Comparison of ENCODE assay signal across 1 cellular context in the genomic region with DNA sequence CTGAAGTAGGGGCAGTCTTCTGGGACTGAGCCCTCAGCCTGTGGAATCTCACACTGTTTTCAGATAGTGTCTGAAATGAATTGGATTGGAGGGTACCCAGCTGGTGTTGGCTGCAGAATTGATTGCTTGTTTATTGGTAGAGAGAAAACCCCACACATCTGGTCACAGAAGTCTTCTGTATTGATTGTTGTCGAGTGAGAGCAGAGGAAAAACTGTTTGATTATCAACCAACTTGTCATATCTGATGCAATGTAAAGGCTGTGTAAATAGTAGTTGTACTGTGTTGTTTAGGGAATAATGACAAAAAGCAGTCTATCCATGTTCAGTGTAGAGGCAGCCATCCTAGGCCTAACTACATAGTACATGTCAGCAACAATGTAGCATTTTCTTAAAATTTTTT.
TF ChIP-seq lines count a peak whose summit lies in the region.

No MANE protein-coding gene starts in this region.

TF ChIP-seq in HepG2, 621 proteins besides CTCF, POLR2A, EP300 and RAD21 (continued from another document):
- peak; percentile 32; the same call in 1 of the 2 replicates for TF ChIP-seq TFAP4 (IDR thresholded peaks at IDR 0.05; ENCODE audit: borderline replicate concordance, low read depth)
- TF ChIP-seq, protein P1, sequence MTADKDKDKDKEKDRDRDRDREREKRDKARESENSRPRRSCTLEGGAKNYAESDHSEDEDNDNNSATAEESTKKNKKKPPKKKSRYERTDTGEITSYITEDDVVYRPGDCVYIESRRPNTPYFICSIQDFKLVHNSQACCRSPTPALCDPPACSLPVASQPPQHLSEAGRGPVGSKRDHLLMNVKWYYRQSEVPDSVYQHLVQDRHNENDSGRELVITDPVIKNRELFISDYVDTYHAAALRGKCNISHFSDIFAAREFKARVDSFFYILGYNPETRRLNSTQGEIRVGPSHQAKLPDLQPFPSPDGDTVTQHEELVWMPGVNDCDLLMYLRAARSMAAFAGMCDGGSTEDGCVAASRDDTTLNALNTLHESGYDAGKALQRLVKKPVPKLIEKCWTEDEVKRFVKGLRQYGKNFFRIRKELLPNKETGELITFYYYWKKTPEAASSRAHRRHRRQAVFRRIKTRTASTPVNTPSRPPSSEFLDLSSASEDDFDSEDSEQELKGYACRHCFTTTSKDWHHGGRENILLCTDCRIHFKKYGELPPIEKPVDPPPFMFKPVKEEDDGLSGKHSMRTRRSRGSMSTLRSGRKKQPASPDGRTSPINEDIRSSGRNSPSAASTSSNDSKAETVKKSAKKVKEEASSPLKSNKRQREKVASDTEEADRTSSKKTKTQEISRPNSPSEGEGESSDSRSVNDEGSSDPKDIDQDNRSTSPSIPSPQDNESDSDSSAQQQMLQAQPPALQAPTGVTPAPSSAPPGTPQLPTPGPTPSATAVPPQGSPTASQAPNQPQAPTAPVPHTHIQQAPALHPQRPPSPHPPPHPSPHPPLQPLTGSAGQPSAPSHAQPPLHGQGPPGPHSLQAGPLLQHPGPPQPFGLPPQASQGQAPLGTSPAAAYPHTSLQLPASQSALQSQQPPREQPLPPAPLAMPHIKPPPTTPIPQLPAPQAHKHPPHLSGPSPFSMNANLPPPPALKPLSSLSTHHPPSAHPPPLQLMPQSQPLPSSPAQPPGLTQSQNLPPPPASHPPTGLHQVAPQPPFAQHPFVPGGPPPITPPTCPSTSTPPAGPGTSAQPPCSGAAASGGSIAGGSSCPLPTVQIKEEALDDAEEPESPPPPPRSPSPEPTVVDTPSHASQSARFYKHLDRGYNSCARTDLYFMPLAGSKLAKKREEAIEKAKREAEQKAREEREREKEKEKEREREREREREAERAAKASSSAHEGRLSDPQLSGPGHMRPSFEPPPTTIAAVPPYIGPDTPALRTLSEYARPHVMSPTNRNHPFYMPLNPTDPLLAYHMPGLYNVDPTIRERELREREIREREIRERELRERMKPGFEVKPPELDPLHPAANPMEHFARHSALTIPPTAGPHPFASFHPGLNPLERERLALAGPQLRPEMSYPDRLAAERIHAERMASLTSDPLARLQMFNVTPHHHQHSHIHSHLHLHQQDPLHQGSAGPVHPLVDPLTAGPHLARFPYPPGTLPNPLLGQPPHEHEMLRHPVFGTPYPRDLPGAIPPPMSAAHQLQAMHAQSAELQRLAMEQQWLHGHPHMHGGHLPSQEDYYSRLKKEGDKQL (CRISPR knock-in tag; IDR thresholded peaks at IDR 0.05; ENCODE audit: low read depth), result no peak
- TF ChIP-seq CSRNP2 (CRISPR knock-in tag; conservative IDR thresholded peaks at IDR 0.05; ENCODE audit: low read depth), result no peak
- TF ChIP-seq ATF7-NPFF (CRISPR knock-in tag; IDR thresholded peaks at IDR 0.05; ENCODE audit: low read depth), result no peak
- TF ChIP-seq ZKSCAN1 (IDR thresholded peaks at IDR 0.05; ENCODE audit: low read length), result no peak
- TF ChIP-seq KAT2B (IDR thresholded peaks at IDR 0.05; ENCODE audit: borderline replicate concordance, low read depth, low read length), result peak; percentile 68; the same call in 1 of the 2 replicates
- TF ChIP-seq MYPOP (CRISPR knock-in tag; IDR thresholded peaks at IDR 0.05), result peak; percentile 15; the same call in 1 of the 2 replicates
- TF ChIP-seq CEBPG (CRISPR knock-in tag; IDR thresholded peaks at IDR 0.05), result peak; percentile 66
- TF ChIP-seq SNAI1 (CRISPR knock-in tag; IDR thresholded peaks at IDR 0.05; ENCODE audit: borderline replicate concordance), result no peak
- peak in 1 of 2 experiments; percentile 92; a peak in 2 of 4 replicates for TF ChIP-seq ATF4 (CRISPR knock-in tag; IDR thresholded peaks at IDR 0.05)
- TF ChIP-seq ONECUT2 (CRISPR knock-in tag; IDR thresholded peaks at IDR 0.05), result peak; percentile 58
- TF ChIP-seq ARID5B (CRISPR knock-in tag; IDR thresholded peaks at IDR 0.05), result peak; percentile 67
- no peak for TF ChIP-seq WIZ (CRISPR knock-in tag; IDR thresholded peaks at IDR 0.05)
- peak; percentile 26; the same call in 1 of the 2 replicates for TF ChIP-seq MED1 (CRISPR knock-in tag; IDR thresholded peaks at IDR 0.05)
- TF ChIP-seq, protein P2, sequence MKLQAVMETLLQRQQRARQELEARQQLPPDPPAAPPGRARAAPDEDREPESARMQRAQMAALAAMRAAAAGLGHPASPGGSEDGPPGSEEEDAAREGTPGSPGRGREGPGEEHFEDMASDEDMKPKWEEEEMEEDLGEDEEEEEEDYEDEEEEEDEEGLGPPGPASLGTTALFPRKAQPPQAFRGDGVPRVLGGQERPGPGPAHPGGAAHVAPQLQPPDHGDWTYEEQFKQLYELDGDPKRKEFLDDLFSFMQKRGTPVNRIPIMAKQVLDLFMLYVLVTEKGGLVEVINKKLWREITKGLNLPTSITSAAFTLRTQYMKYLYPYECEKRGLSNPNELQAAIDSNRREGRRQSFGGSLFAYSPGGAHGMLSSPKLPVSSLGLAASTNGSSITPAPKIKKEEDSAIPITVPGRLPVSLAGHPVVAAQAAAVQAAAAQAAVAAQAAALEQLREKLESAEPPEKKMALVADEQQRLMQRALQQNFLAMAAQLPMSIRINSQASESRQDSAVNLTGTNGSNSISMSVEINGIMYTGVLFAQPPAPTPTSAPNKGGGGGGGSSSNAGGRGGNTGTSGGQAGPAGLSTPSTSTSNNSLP (IDR thresholded peaks at IDR 0.05; ENCODE audit: low read depth, low read length), result peak; percentile 36; the same call in 1 of the 2 replicates
- TF ChIP-seq ZSCAN25 (CRISPR knock-in tag; IDR thresholded peaks at IDR 0.05), result no peak
- no peak for TF ChIP-seq TAF1 (CRISPR knock-in tag; IDR thresholded peaks at IDR 0.05)
- TF ChIP-seq HIVEP1 (CRISPR knock-in tag; IDR thresholded peaks at IDR 0.05), result no peak
- no peak for TF ChIP-seq MYNN (CRISPR knock-in tag; IDR thresholded peaks at IDR 0.05; ENCODE audit: low read depth)
- peak; percentile 67 for TF ChIP-seq TBX2 (CRISPR knock-in tag; IDR thresholded peaks at IDR 0.05; ENCODE audit: borderline replicate concordance)
- TF ChIP-seq, protein P3, sequence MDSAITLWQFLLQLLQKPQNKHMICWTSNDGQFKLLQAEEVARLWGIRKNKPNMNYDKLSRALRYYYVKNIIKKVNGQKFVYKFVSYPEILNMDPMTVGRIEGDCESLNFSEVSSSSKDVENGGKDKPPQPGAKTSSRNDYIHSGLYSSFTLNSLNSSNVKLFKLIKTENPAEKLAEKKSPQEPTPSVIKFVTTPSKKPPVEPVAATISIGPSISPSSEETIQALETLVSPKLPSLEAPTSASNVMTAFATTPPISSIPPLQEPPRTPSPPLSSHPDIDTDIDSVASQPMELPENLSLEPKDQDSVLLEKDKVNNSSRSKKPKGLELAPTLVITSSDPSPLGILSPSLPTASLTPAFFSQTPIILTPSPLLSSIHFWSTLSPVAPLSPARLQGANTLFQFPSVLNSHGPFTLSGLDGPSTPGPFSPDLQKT (CRISPR knock-in tag; IDR thresholded peaks at IDR 0.05; ENCODE audit: borderline replicate concordance), result no peak
- no peak for TF ChIP-seq KLF9 (CRISPR knock-in tag; IDR thresholded peaks at IDR 0.05; ENCODE audit: low read depth)
- TF ChIP-seq FOXJ3 (CRISPR knock-in tag; IDR thresholded peaks at IDR 0.05; ENCODE audit: borderline replicate concordance), result peak; percentile 34; the same call in 1 of the 2 replicates
- TF ChIP-seq RXRB (CRISPR knock-in tag; IDR thresholded peaks at IDR 0.05; ENCODE audit: borderline replicate concordance), result peak; percentile 32; the same call in 1 of the 2 replicates
- TF ChIP-seq, protein P4, sequence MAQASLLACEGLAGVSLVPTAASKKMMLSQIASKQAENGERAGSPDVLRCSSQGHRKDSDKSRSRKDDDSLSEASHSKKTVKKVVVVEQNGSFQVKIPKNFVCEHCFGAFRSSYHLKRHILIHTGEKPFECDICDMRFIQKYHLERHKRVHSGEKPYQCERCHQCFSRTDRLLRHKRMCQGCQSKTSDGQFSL (CRISPR knock-in tag; IDR thresholded peaks at IDR 0.05), result no peak
- peak; percentile 82 for TF ChIP-seq FOXA3 (CRISPR knock-in tag; IDR thresholded peaks at IDR 0.05)
- peak; percentile 39; the same call in 1 of the 2 replicates for TF ChIP-seq SAP130 (CRISPR knock-in tag; IDR thresholded peaks at IDR 0.05; ENCODE audit: low read depth)
- no peak for TF ChIP-seq ZNF644 (CRISPR knock-in tag; IDR thresholded peaks at IDR 0.05; ENCODE audit: low read depth)
